In the genomic region with DNA sequence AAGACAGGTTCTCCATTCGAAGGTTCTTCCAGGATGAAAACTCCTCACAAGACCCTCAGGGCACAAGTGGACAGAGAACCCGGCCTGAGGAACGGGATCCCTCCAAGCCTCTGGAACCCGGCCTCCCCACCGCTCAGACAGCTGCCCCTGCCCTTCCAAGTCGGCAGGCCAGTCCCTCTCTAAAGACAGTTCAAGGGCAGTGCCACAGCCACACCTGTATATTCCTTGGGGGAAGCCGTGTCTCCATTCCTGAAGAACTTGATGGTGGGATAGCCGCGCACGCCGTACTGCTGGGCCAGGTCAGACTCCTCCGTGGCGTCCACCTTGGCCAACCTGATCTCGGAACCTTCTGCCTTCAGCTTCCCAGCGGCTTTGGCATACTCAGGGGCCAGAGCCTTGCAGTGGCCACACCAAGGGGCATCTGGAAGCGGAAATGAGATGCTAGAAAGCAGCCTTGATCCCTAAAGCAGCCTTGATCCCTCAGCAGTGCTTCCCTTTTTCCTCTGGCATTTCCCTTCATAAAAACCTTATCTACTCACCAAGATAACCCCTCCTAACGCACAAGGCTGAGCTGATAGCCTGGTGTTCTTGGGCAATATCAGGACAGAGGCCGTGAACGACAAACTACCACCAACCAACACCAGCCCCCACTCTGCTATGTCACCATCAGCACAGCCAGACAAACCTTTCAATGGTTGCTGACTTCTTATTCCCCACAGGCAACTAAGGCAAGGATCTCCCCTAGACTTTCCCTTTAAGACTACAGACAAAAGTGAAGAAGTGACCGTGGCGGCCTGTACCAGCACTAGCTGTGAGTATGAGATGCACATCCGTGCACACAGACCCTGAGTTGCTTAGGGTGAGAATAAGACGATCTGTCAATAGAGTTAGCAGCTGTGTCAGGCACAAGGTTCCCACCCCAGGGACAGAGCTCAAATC, we compare ENCODE assay signal across 8 cellular contexts. TPM values are rescaled to one million over a fixed set of nuclear protein-coding genes. Genes with fewer than 3 reads are reported as not detected.
DNase-seq lines count a peak whose midpoint lies in the region; ATAC-seq and TF ChIP-seq lines count a peak whose summit lies in the region.

No MANE protein-coding gene starts in this region.

- peaks cover 17% of the 10 kb centered on the region for H3K36me3 ChIP-seq in CD4-positive, alpha-beta memory T cell (ENCODE audit: insufficient read depth, low read length)
- no peaks in the 10 kb centered on the region for H3K36me3 ChIP-seq in neural progenitor cell

- no peak overlapping the region for H2AFZ ChIP-seq in neural progenitor cell (replicated peaks)

- POLR2A ChIA-PET in CD4-positive, alpha-beta memory T cell (lab: Charles Lee; ENCODE audit: partially characterized antibody) = interaction anchor here (0.7 to 5.1 kb wide), 6 partner anchors 12 to 207 kb away, joined by 3 to 99 read pairs (median 4); partner anchors contain the start of genes ARHGDIA, ARL16, DUS1L and HGS

- no peak for ATAC-seq in GM19467 (IDR thresholded peaks at IDR 0.05; ENCODE audit: unreplicated experiment)

- H3K9me3 ChIP-seq in CD4-positive, alpha-beta memory T cell (ENCODE audit: control insufficient read depth in 1 of 2, low read length in 2 of 2) = no peaks in the 10 kb centered on the region
- H3K9me3 ChIP-seq in neural progenitor cell (ENCODE audit: low read depth) = no peaks in the 10 kb centered on the region

- H3K4me1 Mint-ChIP-seq in CD4-positive, alpha-beta memory T cell = peaks cover 17 to 56% (median 33%) of the 10 kb centered on the region in 4 donors
- peaks cover 20% of the 10 kb centered on the region for H3K4me1 Mint-ChIP-seq in neural progenitor cell

- H4K20me1 ChIP-seq in neural progenitor cell (ENCODE audit: low read depth) = peaks cover 35% of the 10 kb centered on the region

- peak overlapping the region; percentile 83 to 92 (median 90) for H3K4me3 Mint-ChIP-seq in CD4-positive, alpha-beta memory T cell
- peak overlapping the region; percentile 95 for H3K4me3 Mint-ChIP-seq in neural progenitor cell

- H3K9me3 Mint-ChIP-seq in CD4-positive, alpha-beta memory T cell = peaks cover 0 to 12% (median 0%) of the 10 kb centered on the region in 8 donors
- no peaks in the 10 kb centered on the region for H3K9me3 Mint-ChIP-seq in neural progenitor cell

- no peaks in the 10 kb centered on the region for H3K27me3 ChIP-seq in CD4-positive, alpha-beta memory T cell (ENCODE audit: insufficient read depth, low read length)
- H3K27me3 ChIP-seq in neural progenitor cell = no peaks in the 10 kb centered on the region

- H3K4me2 ChIP-seq in neural progenitor cell = peak overlapping the region; percentile 100

- CTCF ChIA-PET in CD4-positive, alpha-beta memory T cell (lab: Charles Lee; ENCODE audit: partially characterized antibody) = interaction anchor here (0.5 to 0.8 kb wide), 2 partner anchors 29 to 123 kb away, joined by 3 read pairs; no protein-coding TSS in a partner anchor

- H3F3A ChIP-seq in neural progenitor cell (ENCODE audit: low read depth) = peaks cover 36% of the 10 kb centered on the region

- peak overlapping the region; percentile 98 for H3K9ac ChIP-seq in neural progenitor cell

- H3K27me3 Mint-ChIP-seq in CD4-positive, alpha-beta memory T cell = peaks cover 0 to 6% of the 10 kb centered on the region in 2 donors
- peaks cover 6% of the 10 kb centered on the region for H3K27me3 Mint-ChIP-seq in neural progenitor cell (ENCODE audit: insufficient read depth, low read depth)

- H3K36me3 Mint-ChIP-seq in CD4-positive, alpha-beta memory T cell = peaks cover 4 to 45% of the 10 kb centered on the region in 2 donors
- H3K36me3 Mint-ChIP-seq in neural progenitor cell = peaks cover 17% of the 10 kb centered on the region

- peaks cover 40% of the 10 kb centered on the region for H3K4me1 ChIP-seq in CD4-positive, alpha-beta memory T cell (ENCODE audit: insufficient read depth, low read length)
- H3K4me1 ChIP-seq in neural progenitor cell = peaks cover 7% of the 10 kb centered on the region

- intact Hi-C loops in CD4-positive, alpha-beta memory T cell (cut with micrococcal nuclease) = no loop called here

- H3K27ac ChIP-seq in CD4-positive, alpha-beta memory T cell (ENCODE audit: low read depth, low read length) = peak overlapping the region; percentile 81
- H3K27ac ChIP-seq in neural progenitor cell = no peak overlapping the region

- H3K4me3 ChIP-seq in CD4-positive, alpha-beta memory T cell (ENCODE audit: low read length in 2 of 2) = peak overlapping the region; percentile 76 to 79
- peak overlapping the region; percentile 100 for H3K4me3 ChIP-seq in neural progenitor cell

- no peak for DNase-seq in CD4-positive, alpha-beta memory T cell
- DNase-seq in NAMALWA (ENCODE audit: low spot score) (peak; percentile 40), ecto neural progenitor cell (ENCODE audit: low spot score) (peak; percentile 45), neural progenitor cell (ENCODE audit: low spot score) (no peak), pons (ENCODE audit: low spot score) (no peak), NCI-H2227 (lab: John Stamatoyannopoulos, UW; ENCODE audit: unreplicated experiment) (no peak), AG20443 (ENCODE audit: low spot score) (no peak)

- peaks cover 72% of the 10 kb centered on the region for H3K79me2 ChIP-seq in neural progenitor cell (ENCODE audit: low read depth)

- no peak for TF ChIP-seq CTCF in neural progenitor cell (IDR thresholded peaks at IDR 0.05)

- H3K27ac Mint-ChIP-seq in CD4-positive, alpha-beta memory T cell = peak overlapping the region; percentile 69 to 99 (median 93)
- peak overlapping the region; percentile 91 for H3K27ac Mint-ChIP-seq in neural progenitor cell

RNA-seq across cellular contexts. Expression of gene P4HB, which starts 1.1 kb away (rescaled TPM):
- total RNA-seq in CD4-positive, alpha-beta memory T cell = 100 to 1,000 TPM; 392 to 409 TPM
- 100 to 1,000 TPM; 272 to 339 TPM for polyA plus RNA-seq in CD4-positive, alpha-beta memory T cell
- total RNA-seq in neural progenitor cell (ENCODE audit: low replicate concordance) = 203 and 344 TPM in 2 replicates

RNA-seq across cellular contexts. Expression of gene ARHGDIA, which starts 11.9 kb away (rescaled TPM):
- total RNA-seq in CD4-positive, alpha-beta memory T cell = 100 to 1,000 TPM; 380 to 382 TPM
- 100 to 1,000 TPM in 1 of 2 donors, 10 to 100 TPM in 1; 84.8 to 205 TPM for polyA plus RNA-seq in CD4-positive, alpha-beta memory T cell
- total RNA-seq in neural progenitor cell (ENCODE audit: low replicate concordance) = 25.1 and 47.9 TPM in 2 replicates

RNA-seq across cellular contexts. Expression of gene PPP1R27, which starts 24.4 kb away (rescaled TPM):
- total RNA-seq in CD4-positive, alpha-beta memory T cell = not detected
- polyA plus RNA-seq in CD4-positive, alpha-beta memory T cell = under 1 TPM in 1 of 2 donors, not detected in 1; 0.18 TPM
- 0.12 TPM in 1 of 2 replicates, not detected in the other for total RNA-seq in neural progenitor cell (ENCODE audit: low replicate concordance)

RNA-seq across cellular contexts. Expression of gene MCRIP1, which starts 26.1 kb away (rescaled TPM):
- 10 to 100 TPM; 65.8 to 71.0 TPM for total RNA-seq in CD4-positive, alpha-beta memory T cell
- 10 to 100 TPM; 66.7 to 87.2 TPM for polyA plus RNA-seq in CD4-positive, alpha-beta memory T cell
- total RNA-seq in neural progenitor cell (ENCODE audit: low replicate concordance) = 45.6 and 110 TPM in 2 replicates

RNA-seq across cellular contexts. Expression of gene ALYREF, which starts 32.1 kb away (rescaled TPM):
- total RNA-seq in CD4-positive, alpha-beta memory T cell = 10 to 100 TPM; 47.2 to 47.7 TPM
- 10 to 100 TPM; 23.3 to 50.8 TPM for polyA plus RNA-seq in CD4-positive, alpha-beta memory T cell
- total RNA-seq in neural progenitor cell (ENCODE audit: low replicate concordance) = 140 and 156 TPM in 2 replicates

Comparison
In these comparisons a context has a peak if more than half of its experiments do, and no peak if none do; other contexts are left out.
1. DNase-seq: peak in NAMALWA (single experiment) and ecto neural progenitor cell (single experiment); none in CD4-positive, alpha-beta memory T cell (0 of 5), neural progenitor cell (single experiment), pons (single experiment), NCI-H2227 (single experiment) and AG20443 (single experiment).